In genomic region chr19:2328401-2329161, GRCh38 we compare ENCODE assay signal across 1 cellular context.
A peak's percentile ranks its signal among the peaks of the same experiment; 100 is the strongest.
TF ChIP-seq lines count a peak whose summit lies in the region.

TSS of gene LSM7 (minus strand) at chr19:2328586. CDS start at chr19:2328566, 20 bp downstream.
TSS of gene SPPL2B (plus strand) at chr19:2328684. CDS start at chr19:2328710, 26 bp downstream.

TF ChIP-seq in K562, 482 proteins besides CTCF, POLR2A, EP300 and RAD21 (continued from another document and continues in another):
- TF ChIP-seq, protein P1, sequence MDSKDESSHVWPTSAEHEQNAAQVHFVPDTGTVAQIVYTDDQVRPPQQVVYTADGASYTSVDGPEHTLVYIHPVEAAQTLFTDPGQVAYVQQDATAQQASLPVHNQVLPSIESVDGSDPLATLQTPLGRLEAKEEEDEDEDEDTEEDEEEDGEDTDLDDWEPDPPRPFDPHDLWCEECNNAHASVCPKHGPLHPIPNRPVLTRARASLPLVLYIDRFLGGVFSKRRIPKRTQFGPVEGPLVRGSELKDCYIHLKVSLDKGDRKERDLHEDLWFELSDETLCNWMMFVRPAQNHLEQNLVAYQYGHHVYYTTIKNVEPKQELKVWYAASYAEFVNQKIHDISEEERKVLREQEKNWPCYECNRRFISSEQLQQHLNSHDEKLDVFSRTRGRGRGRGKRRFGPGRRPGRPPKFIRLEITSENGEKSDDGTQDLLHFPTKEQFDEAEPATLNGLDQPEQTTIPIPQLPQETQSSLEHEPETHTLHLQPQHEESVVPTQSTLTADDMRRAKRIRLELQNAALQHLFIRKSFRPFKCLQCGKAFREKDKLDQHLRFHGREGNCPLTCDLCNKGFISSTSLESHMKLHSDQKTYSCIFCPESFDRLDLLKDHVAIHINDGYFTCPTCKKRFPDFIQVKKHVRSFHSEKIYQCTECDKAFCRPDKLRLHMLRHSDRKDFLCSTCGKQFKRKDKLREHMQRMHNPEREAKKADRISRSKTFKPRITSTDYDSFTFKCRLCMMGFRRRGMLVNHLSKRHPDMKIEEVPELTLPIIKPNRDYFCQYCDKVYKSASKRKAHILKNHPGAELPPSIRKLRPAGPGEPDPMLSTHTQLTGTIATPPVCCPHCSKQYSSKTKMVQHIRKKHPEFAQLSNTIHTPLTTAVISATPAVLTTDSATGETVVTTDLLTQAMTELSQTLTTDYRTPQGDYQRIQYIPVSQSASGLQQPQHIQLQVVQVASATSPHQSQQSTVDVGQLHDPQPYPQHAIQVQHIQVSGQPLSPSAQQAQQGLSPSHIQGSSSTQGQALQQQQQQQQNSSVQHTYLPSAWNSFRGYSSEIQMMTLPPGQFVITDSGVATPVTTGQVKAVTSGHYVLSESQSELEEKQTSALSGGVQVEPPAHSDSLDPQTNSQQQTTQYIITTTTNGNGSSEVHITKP (IDR thresholded peaks at IDR 0.05; ENCODE audit: partially characterized antibody), result peak; percentile 8
- TF ChIP-seq GABPB1 (CRISPR knock-in tag; IDR thresholded peaks at IDR 0.05), result peak; percentile 62
- TF ChIP-seq ZNF263 (CRISPR knock-in tag; IDR thresholded peaks at IDR 0.05; ENCODE audit: borderline replicate concordance), result no peak
- TF ChIP-seq ZNF280A (IDR thresholded peaks at IDR 0.05; ENCODE audit: low read depth, partially characterized antibody), result no peak
- TF ChIP-seq, protein P2, sequence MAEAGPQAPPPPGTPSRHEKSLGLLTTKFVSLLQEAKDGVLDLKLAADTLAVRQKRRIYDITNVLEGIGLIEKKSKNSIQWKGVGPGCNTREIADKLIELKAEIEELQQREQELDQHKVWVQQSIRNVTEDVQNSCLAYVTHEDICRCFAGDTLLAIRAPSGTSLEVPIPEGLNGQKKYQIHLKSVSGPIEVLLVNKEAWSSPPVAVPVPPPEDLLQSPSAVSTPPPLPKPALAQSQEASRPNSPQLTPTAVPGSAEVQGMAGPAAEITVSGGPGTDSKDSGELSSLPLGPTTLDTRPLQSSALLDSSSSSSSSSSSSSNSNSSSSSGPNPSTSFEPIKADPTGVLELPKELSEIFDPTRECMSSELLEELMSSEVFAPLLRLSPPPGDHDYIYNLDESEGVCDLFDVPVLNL (CRISPR knock-in tag; IDR thresholded peaks at IDR 0.05; ENCODE audit: low read depth), result no peak
- peak; percentile 97 for TF ChIP-seq POLR2B (IDR thresholded peaks at IDR 0.05; ENCODE audit: low read depth, partially characterized antibody)
- peak; percentile 95 for TF ChIP-seq PHF8 (IDR thresholded peaks at IDR 0.05; ENCODE audit: borderline replicate concordance, low read length)
- peak; percentile 69; the same call in 1 of the 2 replicates for TF ChIP-seq ZNF282 (CRISPR knock-in tag; IDR thresholded peaks at IDR 0.05)
- TF ChIP-seq PML (IDR thresholded peaks at IDR 0.05; ENCODE audit: low read length), result peak; percentile 61; the same call in 1 of the 2 replicates
- peak; percentile 88 for TF ChIP-seq NKRF (IDR thresholded peaks at IDR 0.05; ENCODE audit: borderline replicate concordance)
- TF ChIP-seq CCNT2 (IDR thresholded peaks at IDR 0.05; ENCODE audit: borderline replicate concordance, extremely low read depth, insufficient read length, low read depth, low read length), result peak; percentile 80
- TF ChIP-seq BCLAF1 (IDR thresholded peaks at IDR 0.05; ENCODE audit: borderline replicate concordance in 1 of 2, control insufficient read depth in 1 of 2, low read depth in 2 of 2, low read length in 1 of 2), result no peak
- TF ChIP-seq, protein P3, sequence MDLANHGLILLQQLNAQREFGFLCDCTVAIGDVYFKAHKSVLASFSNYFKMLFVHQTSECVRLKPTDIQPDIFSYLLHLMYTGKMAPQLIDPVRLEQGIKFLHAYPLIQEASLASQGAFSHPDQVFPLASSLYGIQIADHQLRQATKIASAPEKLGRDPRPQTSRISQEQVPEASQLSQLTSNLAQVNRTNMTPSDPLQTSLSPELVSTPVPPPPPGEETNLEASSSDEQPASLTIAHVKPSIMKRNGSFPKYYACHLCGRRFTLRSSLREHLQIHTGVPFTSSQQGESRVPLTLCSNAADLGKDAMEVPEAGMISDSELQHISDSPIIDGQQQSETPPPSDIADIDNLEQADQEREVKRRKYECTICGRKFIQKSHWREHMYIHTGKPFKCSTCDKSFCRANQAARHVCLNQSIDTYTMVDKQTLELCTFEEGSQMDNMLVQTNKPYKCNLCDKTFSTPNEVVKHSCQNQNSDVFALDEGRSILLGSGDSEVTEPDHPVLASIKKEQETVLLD (IDR thresholded peaks at IDR 0.05), result peak; percentile 96
- peak; percentile 67; the same call in 1 of the 2 replicates for TF ChIP-seq ZNF431 (CRISPR knock-in tag; IDR thresholded peaks at IDR 0.05)
- peak; percentile 84 for TF ChIP-seq FIP1L1 (IDR thresholded peaks at IDR 0.05; ENCODE audit: low read depth, low read length, poor library complexity, severe bottlenecking)
- TF ChIP-seq, protein P4, sequence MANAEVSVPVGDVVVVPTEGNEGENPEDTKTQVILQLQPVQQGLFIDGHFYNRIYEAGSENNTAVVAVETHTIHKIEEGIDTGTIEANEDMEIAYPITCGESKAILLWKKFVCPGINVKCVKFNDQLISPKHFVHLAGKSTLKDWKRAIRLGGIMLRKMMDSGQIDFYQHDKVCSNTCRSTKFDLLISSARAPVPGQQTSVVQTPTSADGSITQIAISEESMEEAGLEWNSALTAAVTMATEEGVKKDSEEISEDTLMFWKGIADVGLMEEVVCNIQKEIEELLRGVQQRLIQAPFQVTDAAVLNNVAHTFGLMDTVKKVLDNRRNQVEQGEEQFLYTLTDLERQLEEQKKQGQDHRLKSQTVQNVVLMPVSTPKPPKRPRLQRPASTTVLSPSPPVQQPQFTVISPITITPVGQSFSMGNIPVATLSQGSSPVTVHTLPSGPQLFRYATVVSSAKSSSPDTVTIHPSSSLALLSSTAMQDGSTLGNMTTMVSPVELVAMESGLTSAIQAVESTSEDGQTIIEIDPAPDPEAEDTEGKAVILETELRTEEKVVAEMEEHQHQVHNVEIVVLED (CRISPR knock-in tag; IDR thresholded peaks at IDR 0.05), result peak; percentile 43; the same call in 1 of the 2 replicates
- peak; percentile 57; the same call in 1 of the 2 replicates for TF ChIP-seq MTA3 (IDR thresholded peaks at IDR 0.05; ENCODE audit: borderline replicate concordance)
- TF ChIP-seq E2F3 (CRISPR knock-in tag; IDR thresholded peaks at IDR 0.05), result peak; percentile 74; the same call in 1 of the 2 replicates
- peak; percentile 44 for TF ChIP-seq ETS1 (conservative IDR thresholded peaks at IDR 0.05; ENCODE audit: control insufficient read depth, low read depth, low read length)
- TF ChIP-seq TEAD4 (IDR thresholded peaks at IDR 0.05; ENCODE audit: low read length), result no peak
- 0 out of 2 replicates have a peak, but pooled peaks have one; percentile 54 for TF ChIP-seq TEAD4 (CRISPR knock-in tag; IDR thresholded peaks at IDR 0.05; ENCODE audit: borderline replicate concordance)
- TF ChIP-seq TAF7 (tag; IDR thresholded peaks at IDR 0.05), result peak; percentile 72; the same call in 1 of the 2 replicates
- TF ChIP-seq GTF2F1 (IDR thresholded peaks at IDR 0.05; ENCODE audit: low read depth, low read length), result 0 out of 2 replicates have a peak, but pooled peaks have one; percentile 46
- TF ChIP-seq MITF (IDR thresholded peaks at IDR 0.05), result 0 out of 2 replicates have a peak, but pooled peaks have one; percentile 6
- peak; percentile 93 to 98 (median 97) for TF ChIP-seq YY1 (IDR thresholded peaks at IDR 0.05; ENCODE audit: borderline replicate concordance in 1 of 3, control insufficient read depth in 1 of 3, extremely low read depth in 1 of 3, insufficient read depth in 3 of 3, insufficient read length in 1 of 3, insufficient replicate concordance in 2 of 3, low read depth in 1 of 3, low read length in 2 of 3)
- no peak for TF ChIP-seq IRF9 (tag; IDR thresholded peaks at IDR 0.05)
- TF ChIP-seq HCFC1 (IDR thresholded peaks at IDR 0.05; ENCODE audit: low read depth, low read length), result peak; percentile 71
- TF ChIP-seq CREM (IDR thresholded peaks at IDR 0.05; ENCODE audit: low read depth), result peak; percentile 75
- TF ChIP-seq CHD1 (IDR thresholded peaks at IDR 0.05; ENCODE audit: low read length), result peak; percentile 84
- peak; percentile 82; the same call in 1 of the 2 replicates for TF ChIP-seq POLR2AphosphoS5 (IDR thresholded peaks at IDR 0.05; ENCODE audit: control insufficient read depth, insufficient read depth, low read depth, low read length)
